Comparison of ENCODE assay signal across 1 cellular context in genomic region chr11:35151896-35152295, GRCh38.
TF ChIP-seq lines count a peak whose summit lies in the region.

No MANE protein-coding gene starts in this region.

TF ChIP-seq in GM23338, 12 proteins besides CTCF, POLR2A, EP300 and RAD21 (continued from another document):
- peak; percentile 88 for TF ChIP-seq ZNF462 (CRISPR knock-in tag; IDR thresholded peaks at IDR 0.05)
- TF ChIP-seq ZNF114 (CRISPR knock-in tag; IDR thresholded peaks at IDR 0.05): no peak
- no peak for TF ChIP-seq ETS1 (IDR thresholded peaks at IDR 0.05)
- no peak for TF ChIP-seq EZH2phosphoT487 (IDR thresholded peaks at IDR 0.05; ENCODE audit: unreplicated experiment)
- no peak for TF ChIP-seq STAT1 (IDR thresholded peaks at IDR 0.05; ENCODE audit: unreplicated experiment)
- TF ChIP-seq JUNB (IDR thresholded peaks at IDR 0.05; ENCODE audit: unreplicated experiment): no peak
